ENCODE assay signal across 1 cellular context in the genomic region with DNA sequence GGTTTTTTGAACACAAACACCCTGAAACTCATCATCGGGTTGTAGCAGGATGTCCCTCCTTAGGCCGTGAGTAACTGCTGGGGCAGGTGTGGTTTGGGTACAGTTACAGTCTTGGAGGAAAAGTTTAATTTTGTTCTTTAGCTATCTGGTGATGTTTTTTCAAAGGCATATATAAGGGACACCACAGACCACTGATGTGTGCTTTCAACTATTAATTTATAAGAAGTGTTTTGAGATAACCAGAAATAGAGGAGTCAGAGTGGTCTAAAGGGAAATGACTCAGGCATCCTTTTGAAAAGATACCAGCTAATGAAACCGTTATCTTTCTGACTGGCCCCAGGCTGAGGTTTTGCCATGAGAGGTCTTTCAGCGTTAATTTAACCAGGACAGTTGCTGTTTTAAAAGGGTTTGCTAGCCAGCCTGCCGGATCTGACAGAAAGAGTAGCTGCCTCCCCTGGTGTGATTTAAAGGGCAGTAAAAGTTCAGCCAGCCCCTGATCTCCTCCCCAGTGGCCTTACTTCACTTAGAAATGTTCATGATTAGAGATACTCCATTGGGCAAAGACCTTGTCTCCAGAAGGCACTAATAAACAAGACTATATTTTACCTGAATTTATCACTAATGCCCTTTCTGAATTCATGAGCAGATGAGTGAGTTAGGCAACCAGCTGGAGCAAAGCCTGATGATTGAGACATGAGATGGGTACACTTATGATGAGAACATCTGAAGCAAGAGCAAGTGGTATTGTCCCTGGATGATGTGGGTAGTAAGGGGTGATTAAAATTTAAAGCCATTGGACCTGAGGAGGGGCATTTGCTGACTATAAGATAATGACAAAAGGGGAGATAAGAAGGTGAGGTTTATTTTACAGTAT.
TF ChIP-seq lines count a peak whose summit lies in the region.

No MANE protein-coding gene starts in this region.

TF ChIP-seq in SK-N-SH, 30 proteins besides CTCF, POLR2A, EP300 and RAD21 (continued from another document):
- TF ChIP-seq PBX3 (IDR thresholded peaks at IDR 0.05) (peak; percentile 49), EZH2phosphoT487 (IDR thresholded peaks at IDR 0.05; ENCODE audit: borderline replicate concordance, low read depth) (no peak), FOXJ3 (CRISPR knock-in tag; IDR thresholded peaks at IDR 0.05) (peak; percentile 79), RXRA (IDR thresholded peaks at IDR 0.05; ENCODE audit: borderline replicate concordance, low read depth) (peak; percentile 56; the same call in 1 of the 2 replicates), NFIC (IDR thresholded peaks at IDR 0.05; ENCODE audit: borderline replicate concordance) (peak; percentile 52; the same call in 1 of the 2 replicates), TCF12 (IDR thresholded peaks at IDR 0.05) (peak; percentile 74), POLR2AphosphoS5 (IDR thresholded peaks at IDR 0.05; ENCODE audit: low read depth, low read length) (peak; percentile 17; the same call in 1 of the 2 replicates)
